In genomic region chr11:59680287-59681154, GRCh38 we compare ENCODE assay signal across 8 cellular contexts. TPM values are rescaled to one million over a fixed set of nuclear protein-coding genes. Genes with fewer than 3 reads are reported as not detected.
A peak's percentile ranks its signal among the peaks of the same experiment; 100 is the strongest.
DNase-seq lines count a peak whose midpoint lies in the region; ATAC-seq and TF ChIP-seq lines count a peak whose summit lies in the region.

No MANE protein-coding gene starts in this region.

- TF ChIP-seq CTCF in HFFc6 (IDR thresholded peaks at IDR 0.05) (peak; percentile 85), astrocyte of the cerebellum (IDR thresholded peaks at IDR 0.05; ENCODE audit: low read depth, low read length, missing control alignments) (peak; percentile 93)

- ATAC-seq in T-helper 17 cell: peak; percentile 84

- no peaks in the 10 kb centered on the region for H3K36me3 Mint-ChIP-seq in HFFc6 (ENCODE audit: low read depth)
- H3K36me3 Mint-ChIP-seq in T-helper 17 cell (ENCODE audit: low read depth): peaks cover 4% of the 10 kb centered on the region

- H3K9me3 Mint-ChIP-seq in HFFc6: no peaks in the 10 kb centered on the region

- in situ Hi-C loops in astrocyte of the cerebellum (cut with HindIII; ENCODE audit: low sequenced_read_pairs): no loop called here

- H3K4me3 Mint-ChIP-seq in HFFc6: no peak overlapping the region
- H3K4me3 Mint-ChIP-seq in T-helper 17 cell: no peak overlapping the region

- peaks cover 29% of the 10 kb centered on the region for H3K4me1 Mint-ChIP-seq in HFFc6 (ENCODE audit: low read depth)
- H3K4me1 Mint-ChIP-seq in T-helper 17 cell: no peaks in the 10 kb centered on the region

- H3K27ac Mint-ChIP-seq in HFFc6: no peak overlapping the region
- no peak overlapping the region for H3K27ac Mint-ChIP-seq in T-helper 17 cell

- peaks cover 2% of the 10 kb centered on the region; the same call in 1 of the 2 replicates for H3K27me3 Mint-ChIP-seq in HFFc6 (ENCODE audit: insufficient read depth)
- H3K27me3 Mint-ChIP-seq in T-helper 17 cell: peaks cover 39% of the 10 kb centered on the region

- H3K4me3 ChIP-seq in astrocyte of the cerebellum (ENCODE audit: low read depth, low read length) (no peak overlapping the region), iPS-18c (ENCODE audit: insufficient read depth, low read depth, low read length) (peak overlapping the region; percentile 15; the same call in 1 of the 2 replicates)

- H3K9me3 ChIP-seq in T-helper 17 cell (ENCODE audit: control insufficient read depth, low read length, poor library complexity, severe bottlenecking) (no peaks in the 10 kb centered on the region), iPS-18c (ENCODE audit: control insufficient read depth, insufficient read depth, low read length) (no peaks in the 10 kb centered on the region)

- DNase-seq in NCI-H1694 treated with DMSO at 0.1 percent for 48 hours (lab: John Stamatoyannopoulos, UW) (peak; percentile 16), NCI-H1694 (lab: John Stamatoyannopoulos, UW) (no peak), HFFc6 (peak; percentile 78), NAMALWA (ENCODE audit: low spot score) (peak; percentile 81), T-helper 17 cell (peak in 2 of 3 donors; percentile 17 to 29), astrocyte of the cerebellum (ENCODE audit: low read depth) (peak; percentile 67)
- DNase-seq in stimulated activated CD4-positive, alpha-beta T cell treated with anti-CD3 and anti-CD28 coated beads, Interleukin-1b, Interleukin-23, amount 100 ng/mL, for 1 hour (ENCODE audit: low read depth in 2 of 2): peak; percentile 27

RNA-seq across cellular contexts. Expression of gene PATL1, which starts 11.7 kb away (rescaled TPM):
- total RNA-seq in HFFc6 (2021; fragmentation: NEBNext Ultra II Directional; extraction: Animal tissue kit (Norgen Biotek cat#: 25700)): 10 to 100 TPM; 29.0 to 40.3 (median 35.2) TPM
- 10 to 100 TPM; 49.0 to 62.6 TPM for total RNA-seq in T-helper 17 cell

RNA-seq across cellular contexts. Expression of gene OR10V1, which starts 33.1 kb away (rescaled TPM):
- not detected for total RNA-seq in HFFc6 (2021; fragmentation: NEBNext Ultra II Directional; extraction: Animal tissue kit (Norgen Biotek cat#: 25700))
- total RNA-seq in T-helper 17 cell: not detected
